In genomic region chr17:76797441-76797840, GRCh38 we compare ENCODE assay signal across 22 cellular contexts. TPM values are rescaled to one million over a fixed set of nuclear protein-coding genes. Genes with fewer than 3 reads are reported as not detected.
DNase-seq lines count a peak whose midpoint lies in the region; ATAC-seq and TF ChIP-seq lines count a peak whose summit lies in the region.
"Had no signal": no experiment of that assay in that cellular context is flagged by ENCODE, and none has a peak within 500 bp of the region (broad histone marks: within the 10 kb centered on the region; RNA-seq: fewer than 3 reads in every experiment).

No MANE protein-coding gene starts in this region.

- H3K36me3 ChIP-seq in Caco-2 (ENCODE audit: control insufficient read depth, insufficient read depth, low read length) = no peaks in the 10 kb centered on the region
- H3K36me3 ChIP-seq in HCT116 (ENCODE audit: control insufficient read depth in 1 of 2, insufficient read depth in 2 of 2, low read length in 2 of 2) = no peaks in the 10 kb centered on the region; a peak in 1 of 4 replicates
- no peaks in the 10 kb centered on the region for H3K36me3 ChIP-seq in PC-9 (ENCODE audit: low read depth)
- no peaks in the 10 kb centered on the region for H3K36me3 ChIP-seq in mesendoderm (ENCODE audit: control insufficient read depth, insufficient read depth, low read length)
- no peaks in the 10 kb centered on the region for H3K36me3 ChIP-seq in MG63

- BruUV-seq in Caco-2 (replicated peaks; lab: Mats Ljungman, UMichigan) = no TSS peak
- BruUV-seq in HCT116 (replicated peaks; lab: Mats Ljungman, UMichigan) = no TSS peak
- BruUV-seq in PC-9 (replicated peaks; lab: Mats Ljungman, UMichigan) = no TSS peak

- TF ChIP-seq CTCF in Caco-2 (IDR thresholded peaks at IDR 0.05; ENCODE audit: insufficient read depth in 1 of 2, low read depth in 1 of 2, low read length in 1 of 2, severe bottlenecking in 1 of 2, unreplicated experiment in 1 of 2) (no peak), HCT116 (IDR thresholded peaks at IDR 0.05 in 2 of 3, conservative IDR thresholded peaks at IDR 0.05 in 1 of 3; ENCODE audit: borderline replicate concordance in 1 of 3, insufficient read depth in 1 of 3, low read depth in 2 of 3, low read length in 2 of 3) (no peak), PC-9 (conservative IDR thresholded peaks at IDR 0.05) (no peak)

- no peak for TF ChIP-seq RAD21 in HCT116 (IDR thresholded peaks at IDR 0.05; ENCODE audit: low read depth)

- RAD21 ChIA-PET in HCT116 (lab: Charles Lee; ENCODE audit: low non-redundant PET in 1 of 2, low total read pairs in 2 of 2, uncharacterized antibody in 2 of 2, unreplicated experiment in 2 of 2) = no interaction called here

- peaks cover 17% of the 10 kb centered on the region for H3K9me3 Mint-ChIP-seq in Caco-2 (ENCODE audit: unreplicated experiment)

- CTCF ChIA-PET in Caco-2 (lab: Charles Lee) (no interaction called here), HCT116 (lab: Charles Lee) (no interaction called here), PC-9 (lab: Charles Lee) (interaction anchor here (0.6 kb wide), 1 partner anchor 427 kb away, joined by 5 read pairs; no protein-coding TSS in a partner anchor)

- peaks cover 20% of the 10 kb centered on the region for H3K4me1 ChIP-seq in Caco-2
- H3K4me1 ChIP-seq in HCT116 (ENCODE audit: control insufficient read depth in 1 of 2, insufficient read depth in 2 of 2, low read length in 2 of 2) = peaks cover 5 to 20% of the 10 kb centered on the region in 2 experiments; a peak in 3 of 4 replicates
- H3K4me1 ChIP-seq in PC-9 (replicated peaks; ENCODE audit: insufficient read depth) = peaks cover 13% of the 10 kb centered on the region
- no peaks in the 10 kb centered on the region for H3K4me1 ChIP-seq in mesendoderm (ENCODE audit: control insufficient read depth, low read depth, low read length)

- H2BK120ac ChIP-seq in mesendoderm (ENCODE audit: low read depth, low read length) = no peak overlapping the region

- POLR2A ChIA-PET in Caco-2 (lab: Charles Lee) (no interaction called here), HCT116 (lab: Charles Lee) (no interaction called here), PC-9 (lab: Charles Lee; ENCODE audit: unreplicated experiment) (interaction anchor here (0.6 kb wide), 1 partner anchor 307 kb away, joined by 3 read pairs; no protein-coding TSS in a partner anchor)

- no peak overlapping the region for H3K4ac ChIP-seq in mesendoderm (ENCODE audit: low read depth, low read length)

- no peak overlapping the region for H2BK5ac ChIP-seq in mesendoderm (ENCODE audit: low read length)

- no peaks in the 10 kb centered on the region for H3K79me2 ChIP-seq in HCT116 (ENCODE audit: insufficient read depth, low read length)
- H3K79me2 ChIP-seq in PC-9 (ENCODE audit: low read depth) = no peaks in the 10 kb centered on the region
- H3K79me2 ChIP-seq in mesendoderm (ENCODE audit: control insufficient read depth, insufficient read depth, low read length) = no peaks in the 10 kb centered on the region

- no peaks in the 10 kb centered on the region for H3K36me3 Mint-ChIP-seq in Caco-2 (ENCODE audit: insufficient read depth, unreplicated experiment)

- no peaks in the 10 kb centered on the region; the same call in 1 of the 2 replicates for H3F3A ChIP-seq in PC-9 (ENCODE audit: insufficient read depth, low read depth)

- no peaks in the 10 kb centered on the region for H3K27me3 Mint-ChIP-seq in Caco-2 (ENCODE audit: insufficient read depth, unreplicated experiment)

- no peak overlapping the region for H3K4me3 ChIP-seq in Caco-2 (ENCODE audit: low read depth, low read length)
- H3K4me3 ChIP-seq in HCT116 (replicated peaks in 1 of 2; ENCODE audit: low read depth in 1 of 2, low read length in 2 of 2) = no peak overlapping the region
- H3K4me3 ChIP-seq in PC-9 = no peak overlapping the region
- no peak overlapping the region for H3K4me3 ChIP-seq in mesendoderm (ENCODE audit: low read length)
- no peak overlapping the region for H3K4me3 ChIP-seq in MG63
- H3K4me3 ChIP-seq: GM12878 had no signal

- intact Hi-C loops in Caco-2 (cut with micrococcal nuclease; ENCODE audit: unreplicated experiment) (no loop called here), HCT116 (cut with micrococcal nuclease) (no loop called here), PC-9 (cut with micrococcal nuclease; ENCODE audit: unreplicated experiment) (loop anchor here (5.0 kb wide), 1 partner anchor 260 kb away; no protein-coding TSS in a partner anchor), head of caudate nucleus (cut with DNase I) (no loop called here)

- H3K4me2 ChIP-seq in HCT116 (ENCODE audit: low read length) (peak overlapping the region; percentile 59), PC-9 (peak overlapping the region; percentile 54), mesendoderm (ENCODE audit: low read length) (no peak overlapping the region)

- no peaks in the 10 kb centered on the region for H3K27me3 ChIP-seq in Caco-2 (replicated peaks; ENCODE audit: control insufficient read depth, insufficient read depth, low read length)
- H3K27me3 ChIP-seq in HCT116 (ENCODE audit: insufficient read depth, low read length) = no peaks in the 10 kb centered on the region
- H3K27me3 ChIP-seq in PC-9 (ENCODE audit: insufficient read depth, low read depth) = no peaks in the 10 kb centered on the region
- no peaks in the 10 kb centered on the region for H3K27me3 ChIP-seq in mesendoderm (ENCODE audit: insufficient read depth, low read length, poor library complexity)
- H3K27me3 ChIP-seq in MG63 = no peaks in the 10 kb centered on the region

- H3K27ac Mint-ChIP-seq in Caco-2 (ENCODE audit: unreplicated experiment) = peak overlapping the region; percentile 69

- H3K23ac ChIP-seq in mesendoderm (ENCODE audit: low read length) = no peak overlapping the region

- no peak overlapping the region for H3K18ac ChIP-seq in mesendoderm (ENCODE audit: low read length)

- WGBS in mesendoderm (ENCODE audit: extremely low coverage, insufficient coverage, low lambda C conversion rate) = no CpG with 5 or more reads among the region's 3 CpGs

- H3K27ac ChIP-seq in HCT116 (ENCODE audit: low read depth, low read length) (no peak overlapping the region), PC-9 (peak overlapping the region; percentile 16; the same call in 1 of the 2 replicates), mesendoderm (ENCODE audit: low read depth, low read length) (no peak overlapping the region)

- no peaks in the 10 kb centered on the region for H4K20me1 ChIP-seq in HCT116 (ENCODE audit: insufficient read depth)
- H4K20me1 ChIP-seq in PC-9 (ENCODE audit: insufficient read depth) = no peaks in the 10 kb centered on the region

- no peak overlapping the region for H3K56ac ChIP-seq in mesendoderm (ENCODE audit: low read length)

- DNase-seq in Caco-2 (peak; percentile 44 to 72), HCT116 (ENCODE audit: low read depth, low spot score) (no peak), PC-9 (peak; percentile 40 to 57), mesendoderm (peak; percentile 69), MG63 (no peak), ecto neural progenitor cell (ENCODE audit: low spot score) (no peak), head of caudate nucleus (no peak)
- DNase-seq: 8988T, DMS153, DND-41, IMR-90, NCI-H1092 treated with DMSO at 0.1 percent for 48 hours, NCI-H1436 treated with DMSO at 0.1 percent for 48 hours, NCI-H187 treated with DMSO at 0.1 percent for 48 hours, NCI-H2171 treated with DMSO at 0.1 percent for 48 hours, NCI-H524, NCI-H774, RPMI8226, SHP77, T-helper 1 cell had no signal

- ATAC-seq in HCT116 = peak; percentile 31; the same call in 1 of the 2 replicates
- no peak for ATAC-seq in GM19452 (IDR thresholded peaks at IDR 0.05; ENCODE audit: unreplicated experiment)
- ATAC-seq: GM12878 had no signal

- peaks cover 6% of the 10 kb centered on the region; the same call in 1 of the 2 replicates for H3K9me3 ChIP-seq in Caco-2
- H3K9me3 ChIP-seq in HCT116 (ENCODE audit: control insufficient read depth in 1 of 2, insufficient read depth in 1 of 2, low read depth in 1 of 2, low read length in 2 of 2) = no peaks in the 10 kb centered on the region
- H3K9me3 ChIP-seq in PC-9 (ENCODE audit: insufficient read depth, low read depth) = no peaks in the 10 kb centered on the region
- H3K9me3 ChIP-seq in MG63 = no peaks in the 10 kb centered on the region

- TF ChIP-seq POLR2A in HCT116 (IDR thresholded peaks at IDR 0.05; ENCODE audit: borderline replicate concordance, extremely low read depth, insufficient read depth, insufficient read length) = no peak

- no peak overlapping the region for H2AFZ ChIP-seq in HCT116 (ENCODE audit: low read depth, low read length, poor library complexity, severe bottlenecking)
- H2AFZ ChIP-seq in PC-9 = no peak overlapping the region

- H3K9me2 ChIP-seq in HCT116 (ENCODE audit: insufficient read depth) = no peaks in the 10 kb centered on the region
- H3K9me2 ChIP-seq in PC-9 (ENCODE audit: insufficient read depth) = no peaks in the 10 kb centered on the region

- peaks cover 7% of the 10 kb centered on the region for H3K4me1 Mint-ChIP-seq in Caco-2 (ENCODE audit: low read depth, unreplicated experiment)

- H4K8ac ChIP-seq in mesendoderm (ENCODE audit: low read depth, low read length) = no peak overlapping the region

- no peak overlapping the region for H3K4me3 Mint-ChIP-seq in Caco-2 (ENCODE audit: unreplicated experiment)

- no peak overlapping the region for H2AK5ac ChIP-seq in mesendoderm (ENCODE audit: low read length)

- no peak overlapping the region for H2BK15ac ChIP-seq in mesendoderm (replicated peaks; ENCODE audit: low read depth)

- H3K9ac ChIP-seq in HCT116 (ENCODE audit: low read length) = no peak overlapping the region
- no peak overlapping the region for H3K9ac ChIP-seq in mesendoderm (ENCODE audit: low read length)

- H4K5ac ChIP-seq in mesendoderm (ENCODE audit: low read length) = no peak overlapping the region

- H3K79me1 ChIP-seq in mesendoderm (ENCODE audit: low read length) = no peaks in the 10 kb centered on the region

TF ChIP-seq in HCT116, 20 proteins besides CTCF, POLR2A, EP300 and RAD21:
- no peak for TF ChIP-seq CBX3 (IDR thresholded peaks at IDR 0.05; ENCODE audit: low read depth)
- no peak for TF ChIP-seq ATF3 (IDR thresholded peaks at IDR 0.05)
- TF ChIP-seq TCF7L2 (IDR thresholded peaks at IDR 0.05; ENCODE audit: borderline replicate concordance, extremely low read depth, insufficient read depth, insufficient read length) = no peak

RNA-seq across cellular contexts. Expression of gene MFSD11, which starts 59.5 kb away (rescaled TPM):
- 40.4 and 47.5 TPM in 2 replicates for total RNA-seq in Caco-2 (2022)
- total RNA-seq in HCT116 (2021; ENCODE audit: unreplicated experiment) = 24.9 TPM
- polyA plus RNA-seq in HCT116 (2012) = 8.5 and 11.9 TPM in 2 replicates
- 43.8 and 47.3 TPM in 2 replicates for total RNA-seq in PC-9 (2021)
- polyA plus RNA-seq in mesendoderm (2013, experiment 1 of 2) = 13.5 TPM
- polyA plus RNA-seq in mesendoderm (2013, experiment 2 of 2) = 14.5 TPM
- 23.8 and 24.9 TPM in 2 replicates for total RNA-seq in MG63 (2014; rRNA removed; shearing (Covaris generic); ENCODE audit: low replicate concordance)

Comparison
In these comparisons a context has a peak if more than half of its experiments do, and no peak if none do; other contexts are left out.
1. DNase-seq: peak in Caco-2 (2 of 2), PC-9 (2 of 2) and mesendoderm (single experiment); none in HCT116 (single experiment), MG63 (single experiment), ecto neural progenitor cell (single experiment) and head of caudate nucleus (0 of 42).